1 cellular context compared by ENCODE assay signal in genomic region chr5:141039517-141039916, GRCh38.
TF ChIP-seq lines count a peak whose summit lies in the region.

No MANE protein-coding gene starts in this region.

TF ChIP-seq in HepG2, 621 proteins besides CTCF, POLR2A, EP300 and RAD21:
- TF ChIP-seq PAF1 (CRISPR knock-in tag; IDR thresholded peaks at IDR 0.05) (no peak), TARDBP (CRISPR knock-in tag; IDR thresholded peaks at IDR 0.05) (no peak), ZSCAN31 (CRISPR knock-in tag; IDR thresholded peaks at IDR 0.05; ENCODE audit: low read depth) (no peak), ZEB1 (IDR thresholded peaks at IDR 0.05; ENCODE audit: insufficient replicate concordance, low read depth) (no peak), PAWR (CRISPR knock-in tag; IDR thresholded peaks at IDR 0.05; ENCODE audit: borderline replicate concordance) (no peak)
